In the genomic region with DNA sequence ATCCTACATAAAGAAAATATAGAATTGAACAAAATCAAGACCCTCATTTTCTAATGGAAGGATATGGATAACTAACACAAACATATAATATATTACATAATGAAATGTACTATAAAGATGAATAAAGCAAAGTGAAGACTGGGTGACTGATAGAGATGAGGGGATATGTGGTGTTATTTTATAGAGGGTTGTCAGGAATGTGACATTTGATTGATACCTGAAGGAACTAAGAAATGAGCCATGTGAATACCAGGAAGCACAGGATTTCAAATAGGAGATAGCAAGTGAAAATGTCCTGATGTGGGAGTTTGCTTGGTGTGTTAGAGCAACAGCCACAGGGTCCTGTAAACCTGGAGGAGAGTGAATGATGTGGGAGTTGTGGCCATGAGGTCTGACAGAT, we compare ENCODE assay signal across 27 cellular contexts. TPM values are rescaled to one million over a fixed set of nuclear protein-coding genes. Genes with fewer than 3 reads are reported as not detected.
DNase-seq lines count a peak whose midpoint lies in the region; ATAC-seq and TF ChIP-seq lines count a peak whose summit lies in the region.
"Had no signal": no experiment of that assay in that cellular context is flagged by ENCODE, and none has a peak within 500 bp of the region (broad histone marks: within the 10 kb centered on the region; RNA-seq: fewer than 3 reads in every experiment).

No MANE protein-coding gene starts in this region.

- H3K27me3 ChIP-seq in neural cell (ENCODE audit: insufficient read depth, low read depth, low read length) = no peaks in the 10 kb centered on the region
- H3K27me3 ChIP-seq: BLaER1; BLaER1 treated with 17β-estradiol and CSF1 and Interleukin-3, amounts not matched to agents 10 nM and 100 nM had no signal

- no peaks in the 10 kb centered on the region for H3K79me2 ChIP-seq in neural cell (replicated peaks; ENCODE audit: insufficient read depth, low read length)

- no peak for ATAC-seq in omental fat pad (ENCODE audit: low FRiP score)
- ATAC-seq: A549; CD8-positive, alpha-beta T cell had no signal

- no peak overlapping the region for H3K27ac ChIP-seq in neural cell (ENCODE audit: low read length)
- H3K27ac ChIP-seq: 22Rv1; A549; BLaER1; BLaER1 treated with 17β-estradiol and CSF1 and Interleukin-3, amounts not matched to agents 10 nM and 100 nM; C4-2B had no signal

- TF ChIP-seq RAD21 in neural cell (conservative IDR thresholded peaks at IDR 0.05) = no peak

- H3K4me2 ChIP-seq in neural cell (ENCODE audit: low read length) = no peak overlapping the region
- H3K4me2 ChIP-seq: A549; BLaER1; BLaER1 treated with 17β-estradiol and CSF1 and Interleukin-3, amounts not matched to agents 10 nM and 100 nM had no signal

- no peaks in the 10 kb centered on the region for H3K9me3 ChIP-seq in neural cell (ENCODE audit: low read length)
- H3K9me3 ChIP-seq: A549; BE2C; BLaER1; BLaER1 treated with 17β-estradiol and CSF1 and Interleukin-3, amounts not matched to agents 10 nM and 100 nM; Caco-2 had no signal

- H3K9ac ChIP-seq in neural cell (ENCODE audit: low read length) = no peak overlapping the region
- H3K9ac ChIP-seq: BLaER1; BLaER1 treated with 17β-estradiol and CSF1 and Interleukin-3, amounts not matched to agents 10 nM and 100 nM had no signal

- H3F3A ChIP-seq in neural cell (ENCODE audit: insufficient read depth, low read length, poor library complexity, severe bottlenecking) = no peaks in the 10 kb centered on the region

- no peak overlapping the region for H3K4me3 ChIP-seq in neural cell (ENCODE audit: low read length)
- H3K4me3 ChIP-seq: A549; BLaER1; BLaER1 treated with 17β-estradiol and CSF1 and Interleukin-3, amounts not matched to agents 10 nM and 100 nM had no signal

- peak; percentile 56 for TF ChIP-seq EP300 in neural cell (conservative IDR thresholded peaks at IDR 0.05; ENCODE audit: poor library complexity, severe bottlenecking)

- no peak for DNase-seq in omental fat pad (ENCODE audit: low spot score)
- DNase-seq: 8988T; ACHN; AML-193; BE2C; C1 segment of cervical spinal cord; Caco-2; Calu3; CD4-positive, alpha-beta memory T cell; CD4-positive, alpha-beta T cell; CD4-positive, CD25-positive, alpha-beta regulatory T cell; CD8-positive, alpha-beta memory T cell; CD8-positive, alpha-beta T cell; COR-L47; DMS 273 treated with DMSO at 0.1 percent for 48 hours; DMS153; DMS53; DMS79; DMS79 treated with DMSO at 0.1 percent for 48 hours; DND-41; EL had no signal

- no peak overlapping the region for H2AFZ ChIP-seq in neural cell (ENCODE audit: low read depth, low read length)

- H3K9me2 ChIP-seq in neural cell (ENCODE audit: insufficient read depth, low read length) = no peaks in the 10 kb centered on the region

- H3K36me3 ChIP-seq in neural cell (ENCODE audit: insufficient read depth, low read length) = no peaks in the 10 kb centered on the region
- H3K36me3 ChIP-seq: BE2C; BLaER1; BLaER1 treated with 17β-estradiol and CSF1 and Interleukin-3, amounts not matched to agents 10 nM and 100 nM had no signal

- TF ChIP-seq CTCF in neural cell (IDR thresholded peaks at IDR 0.05; ENCODE audit: poor library complexity, severe bottlenecking) (no peak), omental fat pad (IDR thresholded peaks at IDR 0.05) (no peak)

- H4K20me1 ChIP-seq in neural cell (ENCODE audit: insufficient read depth) = no peaks in the 10 kb centered on the region
- H4K20me1 ChIP-seq: BLaER1; BLaER1 treated with 17β-estradiol and CSF1 and Interleukin-3, amounts not matched to agents 10 nM and 100 nM had no signal

TF ChIP-seq in neural cell, 6 proteins besides CTCF, POLR2A, EP300 and RAD21:
- no peak for TF ChIP-seq TAF1 (IDR thresholded peaks at IDR 0.05; ENCODE audit: low read depth)
- TF ChIP-seq POLR2AphosphoS5 (IDR thresholded peaks at IDR 0.05) = peak; percentile 45
- TF ChIP-seq, protein P1, sequence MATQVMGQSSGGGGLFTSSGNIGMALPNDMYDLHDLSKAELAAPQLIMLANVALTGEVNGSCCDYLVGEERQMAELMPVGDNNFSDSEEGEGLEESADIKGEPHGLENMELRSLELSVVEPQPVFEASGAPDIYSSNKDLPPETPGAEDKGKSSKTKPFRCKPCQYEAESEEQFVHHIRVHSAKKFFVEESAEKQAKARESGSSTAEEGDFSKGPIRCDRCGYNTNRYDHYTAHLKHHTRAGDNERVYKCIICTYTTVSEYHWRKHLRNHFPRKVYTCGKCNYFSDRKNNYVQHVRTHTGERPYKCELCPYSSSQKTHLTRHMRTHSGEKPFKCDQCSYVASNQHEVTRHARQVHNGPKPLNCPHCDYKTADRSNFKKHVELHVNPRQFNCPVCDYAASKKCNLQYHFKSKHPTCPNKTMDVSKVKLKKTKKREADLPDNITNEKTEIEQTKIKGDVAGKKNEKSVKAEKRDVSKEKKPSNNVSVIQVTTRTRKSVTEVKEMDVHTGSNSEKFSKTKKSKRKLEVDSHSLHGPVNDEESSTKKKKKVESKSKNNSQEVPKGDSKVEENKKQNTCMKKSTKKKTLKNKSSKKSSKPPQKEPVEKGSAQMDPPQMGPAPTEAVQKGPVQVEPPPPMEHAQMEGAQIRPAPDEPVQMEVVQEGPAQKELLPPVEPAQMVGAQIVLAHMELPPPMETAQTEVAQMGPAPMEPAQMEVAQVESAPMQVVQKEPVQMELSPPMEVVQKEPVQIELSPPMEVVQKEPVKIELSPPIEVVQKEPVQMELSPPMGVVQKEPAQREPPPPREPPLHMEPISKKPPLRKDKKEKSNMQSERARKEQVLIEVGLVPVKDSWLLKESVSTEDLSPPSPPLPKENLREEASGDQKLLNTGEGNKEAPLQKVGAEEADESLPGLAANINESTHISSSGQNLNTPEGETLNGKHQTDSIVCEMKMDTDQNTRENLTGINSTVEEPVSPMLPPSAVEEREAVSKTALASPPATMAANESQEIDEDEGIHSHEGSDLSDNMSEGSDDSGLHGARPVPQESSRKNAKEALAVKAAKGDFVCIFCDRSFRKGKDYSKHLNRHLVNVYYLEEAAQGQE (IDR thresholded peaks at IDR 0.05; ENCODE audit: borderline replicate concordance) = peak; percentile 98

RNA-seq across cellular contexts. Expression of gene GNPDA2, which starts 40.1 kb away (rescaled TPM):
- 33.5 and 40.7 TPM in 2 replicates for polyA plus RNA-seq in neural cell
- 36.0 and 38.5 TPM in 2 replicates for polyA minus RNA-seq in neural cell
- 10 to 100 TPM in 3 of 4 donors, 1 to 10 TPM in 1; 9.4 to 23.5 (median 13.8) TPM for total RNA-seq in omental fat pad
